In genomic region chrX:30659421-30659820, GRCh38 we compare ENCODE assay signal across 10 cellular contexts. TPM values are rescaled to one million over a fixed set of nuclear protein-coding genes. Genes with fewer than 3 reads are reported as not detected.
DNase-seq lines count a peak whose midpoint lies in the region; ATAC-seq and TF ChIP-seq lines count a peak whose summit lies in the region.
"Had no signal": no experiment of that assay in that cellular context is flagged by ENCODE, and none has a peak within 500 bp of the region (broad histone marks: within the 10 kb centered on the region; RNA-seq: fewer than 3 reads in every experiment).

No MANE protein-coding gene starts in this region.

- no peaks in the 10 kb centered on the region for H3K4me1 ChIP-seq in upper lobe of left lung

- peak in 2 of 4 donors; percentile 27 to 55 for TF ChIP-seq EP300 in upper lobe of left lung (IDR thresholded peaks at IDR 0.05)

- H3K4me3 Mint-ChIP-seq in activated naive CD4-positive, alpha-beta T cell treated with anti-CD3 and anti-CD28 coated beads, Interleukin-2, amount 10 ng/mL, durations not matched to agents 7 days and 5 days: no peak overlapping the region
- H3K4me3 Mint-ChIP-seq in T-cell (no peak overlapping the region), mesothelial cell of epicardium (no peak overlapping the region)

- TF ChIP-seq CTCF in fibroblast of the aortic adventitia (IDR thresholded peaks at IDR 0.05; ENCODE audit: insufficient read depth, low read length) (no peak), upper lobe of left lung (IDR thresholded peaks at IDR 0.05) (no peak), mesothelial cell of epicardium (IDR thresholded peaks at IDR 0.05; ENCODE audit: unreplicated experiment) (no peak)

- WGBS in upper lobe of left lung, 2 donors: 60 to 76% methylated on average over 2 of the region's 2 CpGs

- peaks cover 45% of the 10 kb centered on the region for H3K4me1 Mint-ChIP-seq in activated naive CD4-positive, alpha-beta T cell treated with anti-CD3 and anti-CD28 coated beads, Interleukin-2, amount 10 ng/mL, durations not matched to agents 7 days and 5 days
- peaks cover 0 to 25% (median 19%) of the 10 kb centered on the region in 3 donors for H3K4me1 Mint-ChIP-seq in T-cell
- H3K4me1 Mint-ChIP-seq in mesothelial cell of epicardium: peaks cover 2% of the 10 kb centered on the region

- no peaks in the 10 kb centered on the region for H3K9me3 Mint-ChIP-seq in activated naive CD4-positive, alpha-beta T cell treated with anti-CD3 and anti-CD28 coated beads, Interleukin-2, amount 10 ng/mL, durations not matched to agents 7 days and 5 days
- H3K9me3 Mint-ChIP-seq in T-cell (no peaks in the 10 kb centered on the region), mesothelial cell of epicardium (no peaks in the 10 kb centered on the region)

- ATAC-seq in T-cell (replicated peaks in 1 of 4): peak in 3 of 4 experiments; percentile 26 to 43 (median 35)
- ATAC-seq in upper lobe of left lung (ENCODE audit: low FRiP score in 2 of 2): peak; percentile 43 to 53

- TF ChIP-seq POLR2A in upper lobe of left lung (IDR thresholded peaks at IDR 0.05): peak in 1 of 4 donors; percentile 30

- H3K4me3 ChIP-seq in fibroblast of the aortic adventitia (ENCODE audit: low read depth, low read length): no peak overlapping the region
- no peak overlapping the region for H3K4me3 ChIP-seq in upper lobe of left lung

- no peaks in the 10 kb centered on the region for H3K27me3 ChIP-seq in upper lobe of left lung

- H3K27me3 Mint-ChIP-seq in activated naive CD4-positive, alpha-beta T cell treated with anti-CD3 and anti-CD28 coated beads, Interleukin-2, amount 10 ng/mL, durations not matched to agents 7 days and 5 days: no peaks in the 10 kb centered on the region
- H3K27me3 Mint-ChIP-seq in T-cell (no peaks in the 10 kb centered on the region), mesothelial cell of epicardium (ENCODE audit: low read depth) (no peaks in the 10 kb centered on the region)

- peak overlapping the region in 3 of 4 donors; percentile 58 to 70 (median 65) for H3K27ac ChIP-seq in upper lobe of left lung

- no peaks in the 10 kb centered on the region for H3K36me3 ChIP-seq in upper lobe of left lung

- DNase-seq in activated naive CD4-positive, alpha-beta T cell treated with anti-CD3 and anti-CD28 coated beads, Interleukin-2, amount 10 ng/mL, durations not matched to agents 7 days and 5 days: no peak
- no peak for DNase-seq in activated naive CD4-positive, alpha-beta T cell treated with anti-CD3 and anti-CD28 coated beads, Interleukin-2, amount 50 U/mL, for 16 hours
- DNase-seq in T-cell (no peak), fibroblast of the aortic adventitia (ENCODE audit: low read depth) (peak; percentile 82), upper lobe of left lung (no peak), mesothelial cell of epicardium (ENCODE audit: low spot score in 2 of 2, unreplicated experiment in 2 of 2) (no peak), cerebellar cortex (ENCODE audit: low spot score) (no peak)
- DNase-seq in central memory CD4-positive, alpha-beta T cell: no peak
- DNase-seq: activated CD4-positive, CD25-positive, alpha-beta regulatory T cell; MM.1S had no signal

- POLR2A ChIA-PET in T-cell (lab: Charles Lee): no interaction called here

- no peaks in the 10 kb centered on the region for H3K9me3 ChIP-seq in upper lobe of left lung

- H3K27ac Mint-ChIP-seq in activated naive CD4-positive, alpha-beta T cell treated with anti-CD3 and anti-CD28 coated beads, Interleukin-2, amount 10 ng/mL, durations not matched to agents 7 days and 5 days: peak overlapping the region; percentile 75
- H3K27ac Mint-ChIP-seq in T-cell (peak overlapping the region; percentile 0 to 41), mesothelial cell of epicardium (no peak overlapping the region)

- CTCF ChIA-PET in activated naive CD4-positive, alpha-beta T cell treated with anti-CD3 and anti-CD28 coated beads, Interleukin-2, amount 10 ng/mL, durations not matched to agents 7 days and 5 days (lab: Charles Lee): no interaction called here
- CTCF ChIA-PET in T-cell (lab: Charles Lee): no interaction called here

- peaks cover 7% of the 10 kb centered on the region for H3K36me3 Mint-ChIP-seq in activated naive CD4-positive, alpha-beta T cell treated with anti-CD3 and anti-CD28 coated beads, Interleukin-2, amount 10 ng/mL, durations not matched to agents 7 days and 5 days
- H3K36me3 Mint-ChIP-seq in T-cell (no peaks in the 10 kb centered on the region), mesothelial cell of epicardium (no peaks in the 10 kb centered on the region)

RNA-seq across cellular contexts. Expression of gene GK, which starts 6.2 kb away (rescaled TPM):
- 1 to 10 TPM; 3.1 to 6.8 (median 5.3) TPM for total RNA-seq in T-cell
- 8.6 and 17.7 TPM in 2 replicates for total RNA-seq in fibroblast of the aortic adventitia (ENCODE audit: low replicate concordance)
- 10 to 100 TPM; 19.6 to 63.9 (median 32.2) TPM for total RNA-seq in upper lobe of left lung
- total RNA-seq in mesothelial cell of epicardium: 7.5 to 8.2 TPM (median 8.0 TPM) in 3 replicates
